Comparison of ENCODE assay signal across 1 cellular context in genomic region chr1:225911207-225912130, GRCh38.
A peak's percentile ranks its signal among the peaks of the same experiment; 100 is the strongest.
TF ChIP-seq lines count a peak whose summit lies in the region.

No MANE protein-coding gene starts in this region.

TF ChIP-seq in K562, 482 proteins besides CTCF, POLR2A, EP300 and RAD21:
- TF ChIP-seq U2AF1 (optimal IDR thresholded peaks at IDR 0.05; ENCODE audit: low read depth, low read length): no peak
- TF ChIP-seq, protein P1, sequence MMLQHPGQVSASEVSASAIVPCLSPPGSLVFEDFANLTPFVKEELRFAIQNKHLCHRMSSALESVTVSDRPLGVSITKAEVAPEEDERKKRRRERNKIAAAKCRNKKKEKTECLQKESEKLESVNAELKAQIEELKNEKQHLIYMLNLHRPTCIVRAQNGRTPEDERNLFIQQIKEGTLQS (IDR thresholded peaks at IDR 0.05): peak; percentile 33; the same call in 1 of the 2 replicates
- TF ChIP-seq, protein P1 (CRISPR knock-in tag; conservative IDR thresholded peaks at IDR 0.05): no peak
- TF ChIP-seq, protein P2, sequence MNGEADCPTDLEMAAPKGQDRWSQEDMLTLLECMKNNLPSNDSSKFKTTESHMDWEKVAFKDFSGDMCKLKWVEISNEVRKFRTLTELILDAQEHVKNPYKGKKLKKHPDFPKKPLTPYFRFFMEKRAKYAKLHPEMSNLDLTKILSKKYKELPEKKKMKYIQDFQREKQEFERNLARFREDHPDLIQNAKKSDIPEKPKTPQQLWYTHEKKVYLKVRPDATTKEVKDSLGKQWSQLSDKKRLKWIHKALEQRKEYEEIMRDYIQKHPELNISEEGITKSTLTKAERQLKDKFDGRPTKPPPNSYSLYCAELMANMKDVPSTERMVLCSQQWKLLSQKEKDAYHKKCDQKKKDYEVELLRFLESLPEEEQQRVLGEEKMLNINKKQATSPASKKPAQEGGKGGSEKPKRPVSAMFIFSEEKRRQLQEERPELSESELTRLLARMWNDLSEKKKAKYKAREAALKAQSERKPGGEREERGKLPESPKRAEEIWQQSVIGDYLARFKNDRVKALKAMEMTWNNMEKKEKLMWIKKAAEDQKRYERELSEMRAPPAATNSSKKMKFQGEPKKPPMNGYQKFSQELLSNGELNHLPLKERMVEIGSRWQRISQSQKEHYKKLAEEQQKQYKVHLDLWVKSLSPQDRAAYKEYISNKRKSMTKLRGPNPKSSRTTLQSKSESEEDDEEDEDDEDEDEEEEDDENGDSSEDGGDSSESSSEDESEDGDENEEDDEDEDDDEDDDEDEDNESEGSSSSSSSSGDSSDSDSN (IDR thresholded peaks at IDR 0.05; ENCODE audit: borderline replicate concordance in 1 of 2, low read depth in 2 of 2, low read length in 2 of 2): no peak
- TF ChIP-seq ZNF134 (CRISPR knock-in tag; conservative IDR thresholded peaks at IDR 0.05): no peak
- TF ChIP-seq ZKSCAN8 (CRISPR knock-in tag; IDR thresholded peaks at IDR 0.05): no peak
- TF ChIP-seq NCOR1 (IDR thresholded peaks at IDR 0.05): no peak
- TF ChIP-seq POLR2H (tag; IDR thresholded peaks at IDR 0.05; ENCODE audit: low read depth): no peak
- TF ChIP-seq PYGO2 (tag; IDR thresholded peaks at IDR 0.05): no peak
- no peak for TF ChIP-seq PTTG1 (tag; IDR thresholded peaks at IDR 0.05; ENCODE audit: low read depth)
- TF ChIP-seq RNF2 (IDR thresholded peaks at IDR 0.05): no peak
- no peak for TF ChIP-seq ZC3H4 (CRISPR knock-in tag; IDR thresholded peaks at IDR 0.05; ENCODE audit: borderline replicate concordance)
- no peak for TF ChIP-seq ZNF668 (CRISPR knock-in tag; IDR thresholded peaks at IDR 0.05)
- no peak for TF ChIP-seq ADNP (tag; IDR thresholded peaks at IDR 0.05)
- TF ChIP-seq NELFE (IDR thresholded peaks at IDR 0.05; ENCODE audit: insufficient read depth, insufficient read length): no peak
- no peak for TF ChIP-seq FOXM1 (IDR thresholded peaks at IDR 0.05; ENCODE audit: low read depth)
- TF ChIP-seq FOXM1 (CRISPR knock-in tag; IDR thresholded peaks at IDR 0.05; ENCODE audit: low read depth): no peak
- TF ChIP-seq ATF2 (CRISPR knock-in tag; IDR thresholded peaks at IDR 0.05): no peak
- peak; percentile 100 for TF ChIP-seq ZBTB33 (CRISPR knock-in tag; IDR thresholded peaks at IDR 0.05)
- TF ChIP-seq NFE2 (IDR thresholded peaks at IDR 0.05; ENCODE audit: low read depth): no peak
- TF ChIP-seq ZNF324 (CRISPR knock-in tag; IDR thresholded peaks at IDR 0.05): no peak
- no peak for TF ChIP-seq ZNF583 (CRISPR knock-in tag; IDR thresholded peaks at IDR 0.05)
- no peak for TF ChIP-seq XRCC3 (IDR thresholded peaks at IDR 0.05)
- TF ChIP-seq BACH1 (tag; IDR thresholded peaks at IDR 0.05): no peak
- TF ChIP-seq ETV1 (tag; conservative IDR thresholded peaks at IDR 0.05; ENCODE audit: low read depth): no peak
- no peak for TF ChIP-seq GATAD2B (IDR thresholded peaks at IDR 0.05; ENCODE audit: borderline replicate concordance)
- peak; percentile 10 for TF ChIP-seq CTCFL (IDR thresholded peaks at IDR 0.05; ENCODE audit: borderline replicate concordance, insufficient read depth, low read depth, low read length, poor library complexity, severe bottlenecking)
